Comparison of ENCODE assay signal across 27 cellular contexts in genomic region chr2:154093856-154094255, GRCh38.
DNase-seq lines count a peak whose midpoint lies in the region; ATAC-seq and TF ChIP-seq lines count a peak whose summit lies in the region.
"Had no signal": no experiment of that assay in that cellular context is flagged by ENCODE, and none has a peak within 500 bp of the region (broad histone marks: within the 10 kb centered on the region; RNA-seq: fewer than 3 reads in every experiment).

No MANE protein-coding gene starts in this region.

- no peak for ATAC-seq in left lobe of liver
- ATAC-seq: A549; CD8-positive, alpha-beta T cell had no signal

- no peaks in the 10 kb centered on the region for H3K9me3 Mint-ChIP-seq in chondrocyte (ENCODE audit: low read depth)

- H3K27ac Mint-ChIP-seq in chondrocyte (ENCODE audit: unreplicated experiment) = no peak overlapping the region
- H3K27ac Mint-ChIP-seq: B cell; CD14-positive monocyte; CD4-positive, alpha-beta memory T cell; CD4-positive, alpha-beta T cell; CD4-positive, CD25-positive, alpha-beta regulatory T cell; CD8-positive, alpha-beta memory T cell; CD8-positive, alpha-beta T cell had no signal

- H3K27me3 Mint-ChIP-seq in chondrocyte (ENCODE audit: low read depth) = peaks cover 1% of the 10 kb centered on the region
- H3K27me3 Mint-ChIP-seq: B cell; CD4-positive, alpha-beta memory T cell; CD4-positive, alpha-beta T cell; CD4-positive, CD25-positive, alpha-beta regulatory T cell; CD8-positive, alpha-beta memory T cell had no signal

- in situ Hi-C loops in G401 (cut with HindIII; ENCODE audit: low sequenced_read_pairs) = no loop called here

- H3K4me1 Mint-ChIP-seq in chondrocyte (ENCODE audit: low read depth) = no peaks in the 10 kb centered on the region
- H3K4me1 Mint-ChIP-seq: B cell; CD14-positive monocyte; CD4-positive, alpha-beta memory T cell; CD4-positive, CD25-positive, alpha-beta regulatory T cell; CD8-positive, alpha-beta memory T cell had no signal

- peak; percentile 63 for DNase-seq in G401 (ENCODE audit: low spot score)
- DNase-seq in cerebellar cortex (ENCODE audit: low spot score) = peak; percentile 58
- peak; percentile 15 for DNase-seq in medulla oblongata (ENCODE audit: extremely low spot score)
- no peak for DNase-seq in DMS79 (lab: John Stamatoyannopoulos, UW)
- no peak for DNase-seq in left lobe of liver (ENCODE audit: low spot score)
- no peak for DNase-seq in chondrocyte (ENCODE audit: low spot score)
- DNase-seq: 8988T; ACHN; AML-193; BE2C; Caco-2; Calu3; CD4-positive, alpha-beta memory T cell; CD4-positive, alpha-beta T cell; CD4-positive, CD25-positive, alpha-beta regulatory T cell; CD8-positive, alpha-beta memory T cell; CD8-positive, alpha-beta T cell; COR-L47; DMS 273 treated with DMSO at 0.1 percent for 48 hours; DMS153; DMS53; DMS79 treated with DMSO at 0.1 percent for 48 hours; DND-41; EL had no signal

- no peak overlapping the region for H3K4me3 Mint-ChIP-seq in chondrocyte (ENCODE audit: unreplicated experiment)
- H3K4me3 Mint-ChIP-seq: B cell; CD14-positive monocyte; CD4-positive, alpha-beta memory T cell; CD4-positive, alpha-beta T cell; CD4-positive, CD25-positive, alpha-beta regulatory T cell; CD8-positive, alpha-beta memory T cell; CD8-positive, alpha-beta T cell had no signal

- TF ChIP-seq CTCF in chondrocyte (IDR thresholded peaks at IDR 0.05) = no peak

- H3K36me3 Mint-ChIP-seq in chondrocyte (ENCODE audit: low read depth) = no peaks in the 10 kb centered on the region
- H3K36me3 Mint-ChIP-seq: CD14-positive monocyte; CD4-positive, alpha-beta memory T cell; CD4-positive, CD25-positive, alpha-beta regulatory T cell; CD8-positive, alpha-beta memory T cell; CD8-positive, alpha-beta T cell had no signal

Comparison
In these comparisons a context has a peak if more than half of its experiments do, and no peak if none do; other contexts are left out.
1. DNase-seq: peak in G401 (single experiment), cerebellar cortex (single experiment) and medulla oblongata (single experiment); none in DMS79 (single experiment), left lobe of liver (single experiment) and chondrocyte (single experiment).